Comparison of ENCODE assay signal across 1 cellular context in genomic region chr1:47231314-47232186, GRCh38.
A peak's percentile ranks its signal among the peaks of the same experiment; 100 is the strongest.
TF ChIP-seq lines count a peak whose summit lies in the region.

No MANE protein-coding gene starts in this region.

TF ChIP-seq in K562, 482 proteins besides CTCF, POLR2A, EP300 and RAD21 (continued from another document and continues in another):
- TF ChIP-seq ZNF407 (IDR thresholded peaks at IDR 0.05; ENCODE audit: low read depth) = peak; percentile 59; the same call in 1 of the 2 replicates
- no peak for TF ChIP-seq NELFE (IDR thresholded peaks at IDR 0.05; ENCODE audit: insufficient read depth, insufficient read length)
- TF ChIP-seq YBX1 (IDR thresholded peaks at IDR 0.05) = no peak
- TF ChIP-seq PHTF2 (CRISPR knock-in tag; IDR thresholded peaks at IDR 0.05) = no peak
- TF ChIP-seq CBX1 (IDR thresholded peaks at IDR 0.05; ENCODE audit: low read depth) = 0 out of 2 replicates have a peak, but pooled peaks have one; percentile 75
- no peak for TF ChIP-seq CHCHD3 (CRISPR knock-in tag; IDR thresholded peaks at IDR 0.05)
- no peak for TF ChIP-seq ZNF551 (CRISPR knock-in tag; IDR thresholded peaks at IDR 0.05)
- TF ChIP-seq DACH1 (IDR thresholded peaks at IDR 0.05; ENCODE audit: partially characterized antibody) = peak; percentile 5
- TF ChIP-seq ARID1B (IDR thresholded peaks at IDR 0.05) = peak; percentile 81
- TF ChIP-seq ETV1 (tag; conservative IDR thresholded peaks at IDR 0.05; ENCODE audit: low read depth) = peak; percentile 47
- TF ChIP-seq RNF2 (IDR thresholded peaks at IDR 0.05) = peak; percentile 83
- TF ChIP-seq ZNF583 (CRISPR knock-in tag; IDR thresholded peaks at IDR 0.05) = no peak
- TF ChIP-seq NCOA2 (IDR thresholded peaks at IDR 0.05; ENCODE audit: partially characterized antibody in 2 of 2) = no peak
- no peak for TF ChIP-seq MXI1 (IDR thresholded peaks at IDR 0.05; ENCODE audit: low read depth, low read length)
- TF ChIP-seq, protein P1, sequence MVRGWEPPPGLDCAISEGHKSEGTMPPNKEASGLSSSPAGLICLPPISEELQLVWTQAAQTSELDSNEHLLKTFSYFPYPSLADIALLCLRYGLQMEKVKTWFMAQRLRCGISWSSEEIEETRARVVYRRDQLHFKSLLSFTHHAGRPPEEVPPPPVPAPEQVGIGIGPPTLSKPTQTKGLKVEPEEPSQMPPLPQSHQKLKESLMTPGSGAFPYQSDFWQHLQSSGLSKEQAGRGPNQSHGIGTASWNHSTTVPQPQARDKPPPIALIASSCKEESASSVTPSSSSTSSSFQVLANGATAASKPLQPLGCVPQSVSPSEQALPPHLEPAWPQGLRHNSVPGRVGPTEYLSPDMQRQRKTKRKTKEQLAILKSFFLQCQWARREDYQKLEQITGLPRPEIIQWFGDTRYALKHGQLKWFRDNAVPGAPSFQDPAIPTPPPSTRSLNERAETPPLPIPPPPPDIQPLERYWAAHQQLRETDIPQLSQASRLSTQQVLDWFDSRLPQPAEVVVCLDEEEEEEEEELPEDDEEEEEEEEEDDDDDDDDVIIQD (CRISPR knock-in tag; IDR thresholded peaks at IDR 0.05) = no peak
- TF ChIP-seq HSF4 (CRISPR knock-in tag; IDR thresholded peaks at IDR 0.05; ENCODE audit: borderline replicate concordance) = no peak
- peak; percentile 96 for TF ChIP-seq CBX8 (IDR thresholded peaks at IDR 0.05; ENCODE audit: borderline replicate concordance, extremely low read depth, low read depth, low read length, poor library complexity, severe bottlenecking)
- no peak for TF ChIP-seq SMAD3 (CRISPR knock-in tag; conservative IDR thresholded peaks at IDR 0.05)
- TF ChIP-seq MCM5 (IDR thresholded peaks at IDR 0.05; ENCODE audit: low read depth) = no peak
- no peak for TF ChIP-seq NR1H2 (CRISPR knock-in tag; IDR thresholded peaks at IDR 0.05)
- TF ChIP-seq RBM25 (IDR thresholded peaks at IDR 0.05; ENCODE audit: low read depth, low read length, severe bottlenecking) = no peak
- TF ChIP-seq FOXA1 (IDR thresholded peaks at IDR 0.05; ENCODE audit: borderline replicate concordance) = no peak
- no peak for TF ChIP-seq ZNF354B (CRISPR knock-in tag; IDR thresholded peaks at IDR 0.05)
- TF ChIP-seq, protein P2, sequence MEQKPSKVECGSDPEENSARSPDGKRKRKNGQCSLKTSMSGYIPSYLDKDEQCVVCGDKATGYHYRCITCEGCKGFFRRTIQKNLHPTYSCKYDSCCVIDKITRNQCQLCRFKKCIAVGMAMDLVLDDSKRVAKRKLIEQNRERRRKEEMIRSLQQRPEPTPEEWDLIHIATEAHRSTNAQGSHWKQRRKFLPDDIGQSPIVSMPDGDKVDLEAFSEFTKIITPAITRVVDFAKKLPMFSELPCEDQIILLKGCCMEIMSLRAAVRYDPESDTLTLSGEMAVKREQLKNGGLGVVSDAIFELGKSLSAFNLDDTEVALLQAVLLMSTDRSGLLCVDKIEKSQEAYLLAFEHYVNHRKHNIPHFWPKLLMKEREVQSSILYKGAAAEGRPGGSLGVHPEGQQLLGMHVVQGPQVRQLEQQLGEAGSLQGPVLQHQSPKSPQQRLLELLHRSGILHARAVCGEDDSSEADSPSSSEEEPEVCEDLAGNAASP (IDR thresholded peaks at IDR 0.05) = no peak
- TF ChIP-seq KDM5B (IDR thresholded peaks at IDR 0.05; ENCODE audit: insufficient replicate concordance, low read depth, low read length) = peak; percentile 81
- peak; percentile 89; the same call in 1 of the 2 replicates for TF ChIP-seq PATZ1 (CRISPR knock-in tag; IDR thresholded peaks at IDR 0.05; ENCODE audit: borderline replicate concordance)
- peak; percentile 84 for TF ChIP-seq SMARCA4 (IDR thresholded peaks at IDR 0.05)
- TF ChIP-seq IRF2 (CRISPR knock-in tag; IDR thresholded peaks at IDR 0.05) = no peak
- TF ChIP-seq NCOR1 (IDR thresholded peaks at IDR 0.05) = peak; percentile 7; the same call in 1 of the 2 replicates
- TF ChIP-seq RB1 (IDR thresholded peaks at IDR 0.05; ENCODE audit: low read depth) = no peak
- 0 out of 2 replicates have a peak, but pooled peaks have one; percentile 38 for TF ChIP-seq ZEB2 (IDR thresholded peaks at IDR 0.05)
- TF ChIP-seq SIX5 (IDR thresholded peaks at IDR 0.05; ENCODE audit: borderline replicate concordance in 1 of 2, insufficient read depth in 1 of 2, low read depth in 1 of 2, low read length in 2 of 2) = no peak
- no peak for TF ChIP-seq BMI1 (IDR thresholded peaks at IDR 0.05; ENCODE audit: low read length)
- peak; percentile 99 for TF ChIP-seq NFRKB (IDR thresholded peaks at IDR 0.05; ENCODE audit: low read depth)
- TF ChIP-seq ZBTB12 (CRISPR knock-in tag; IDR thresholded peaks at IDR 0.05) = no peak
- TF ChIP-seq ADNP (tag; IDR thresholded peaks at IDR 0.05) = no peak
- peak; percentile 80 for TF ChIP-seq TAF7 (tag; IDR thresholded peaks at IDR 0.05)
- no peak for TF ChIP-seq ELK3 (CRISPR knock-in tag; IDR thresholded peaks at IDR 0.05)
- TF ChIP-seq NR2C1 (IDR thresholded peaks at IDR 0.05) = no peak
- peak; percentile 45; the same call in 1 of the 2 replicates for TF ChIP-seq NR2C1 (tag; IDR thresholded peaks at IDR 0.05)
- no peak for TF ChIP-seq HNRNPL (IDR thresholded peaks at IDR 0.05; ENCODE audit: low read depth, low read length)
- no peak for TF ChIP-seq PPARD (CRISPR knock-in tag; IDR thresholded peaks at IDR 0.05)
- TF ChIP-seq RBM17 (IDR thresholded peaks at IDR 0.05; ENCODE audit: borderline replicate concordance, low read depth, low read length) = no peak
- TF ChIP-seq, protein P3, sequence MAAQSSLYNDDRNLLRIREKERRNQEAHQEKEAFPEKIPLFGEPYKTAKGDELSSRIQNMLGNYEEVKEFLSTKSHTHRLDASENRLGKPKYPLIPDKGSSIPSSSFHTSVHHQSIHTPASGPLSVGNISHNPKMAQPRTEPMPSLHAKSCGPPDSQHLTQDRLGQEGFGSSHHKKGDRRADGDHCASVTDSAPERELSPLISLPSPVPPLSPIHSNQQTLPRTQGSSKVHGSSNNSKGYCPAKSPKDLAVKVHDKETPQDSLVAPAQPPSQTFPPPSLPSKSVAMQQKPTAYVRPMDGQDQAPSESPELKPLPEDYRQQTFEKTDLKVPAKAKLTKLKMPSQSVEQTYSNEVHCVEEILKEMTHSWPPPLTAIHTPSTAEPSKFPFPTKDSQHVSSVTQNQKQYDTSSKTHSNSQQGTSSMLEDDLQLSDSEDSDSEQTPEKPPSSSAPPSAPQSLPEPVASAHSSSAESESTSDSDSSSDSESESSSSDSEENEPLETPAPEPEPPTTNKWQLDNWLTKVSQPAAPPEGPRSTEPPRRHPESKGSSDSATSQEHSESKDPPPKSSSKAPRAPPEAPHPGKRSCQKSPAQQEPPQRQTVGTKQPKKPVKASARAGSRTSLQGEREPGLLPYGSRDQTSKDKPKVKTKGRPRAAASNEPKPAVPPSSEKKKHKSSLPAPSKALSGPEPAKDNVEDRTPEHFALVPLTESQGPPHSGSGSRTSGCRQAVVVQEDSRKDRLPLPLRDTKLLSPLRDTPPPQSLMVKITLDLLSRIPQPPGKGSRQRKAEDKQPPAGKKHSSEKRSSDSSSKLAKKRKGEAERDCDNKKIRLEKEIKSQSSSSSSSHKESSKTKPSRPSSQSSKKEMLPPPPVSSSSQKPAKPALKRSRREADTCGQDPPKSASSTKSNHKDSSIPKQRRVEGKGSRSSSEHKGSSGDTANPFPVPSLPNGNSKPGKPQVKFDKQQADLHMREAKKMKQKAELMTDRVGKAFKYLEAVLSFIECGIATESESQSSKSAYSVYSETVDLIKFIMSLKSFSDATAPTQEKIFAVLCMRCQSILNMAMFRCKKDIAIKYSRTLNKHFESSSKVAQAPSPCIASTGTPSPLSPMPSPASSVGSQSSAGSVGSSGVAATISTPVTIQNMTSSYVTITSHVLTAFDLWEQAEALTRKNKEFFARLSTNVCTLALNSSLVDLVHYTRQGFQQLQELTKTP (IDR thresholded peaks at IDR 0.05; ENCODE audit: low read depth in 1 of 2, partially characterized antibody in 2 of 2) = peak; percentile 86 to 97
- no peak for TF ChIP-seq RCOR1 (IDR thresholded peaks at IDR 0.05; ENCODE audit: borderline replicate concordance in 1 of 2, low read depth in 2 of 2, low read length in 2 of 2)
- no peak for TF ChIP-seq MAFK (IDR thresholded peaks at IDR 0.05; ENCODE audit: low read length)
- TF ChIP-seq ZNF263 (CRISPR knock-in tag; IDR thresholded peaks at IDR 0.05; ENCODE audit: borderline replicate concordance) = peak; percentile 76; the same call in 1 of the 2 replicates
- TF ChIP-seq NCOA4 (IDR thresholded peaks at IDR 0.05; ENCODE audit: partially characterized antibody) = no peak
- peak; percentile 76; the same call in 1 of the 2 replicates for TF ChIP-seq ZNF24 (IDR thresholded peaks at IDR 0.05)
- no peak for TF ChIP-seq HOXB6 (CRISPR knock-in tag; IDR thresholded peaks at IDR 0.05; ENCODE audit: borderline replicate concordance)
- TF ChIP-seq ASH1L (IDR thresholded peaks at IDR 0.05; ENCODE audit: borderline replicate concordance, low read depth, partially characterized antibody) = no peak
- no peak for TF ChIP-seq WHSC1 (IDR thresholded peaks at IDR 0.05; ENCODE audit: low read length)
- TF ChIP-seq ZNF184 (CRISPR knock-in tag; IDR thresholded peaks at IDR 0.05) = no peak
